In the genomic region with DNA sequence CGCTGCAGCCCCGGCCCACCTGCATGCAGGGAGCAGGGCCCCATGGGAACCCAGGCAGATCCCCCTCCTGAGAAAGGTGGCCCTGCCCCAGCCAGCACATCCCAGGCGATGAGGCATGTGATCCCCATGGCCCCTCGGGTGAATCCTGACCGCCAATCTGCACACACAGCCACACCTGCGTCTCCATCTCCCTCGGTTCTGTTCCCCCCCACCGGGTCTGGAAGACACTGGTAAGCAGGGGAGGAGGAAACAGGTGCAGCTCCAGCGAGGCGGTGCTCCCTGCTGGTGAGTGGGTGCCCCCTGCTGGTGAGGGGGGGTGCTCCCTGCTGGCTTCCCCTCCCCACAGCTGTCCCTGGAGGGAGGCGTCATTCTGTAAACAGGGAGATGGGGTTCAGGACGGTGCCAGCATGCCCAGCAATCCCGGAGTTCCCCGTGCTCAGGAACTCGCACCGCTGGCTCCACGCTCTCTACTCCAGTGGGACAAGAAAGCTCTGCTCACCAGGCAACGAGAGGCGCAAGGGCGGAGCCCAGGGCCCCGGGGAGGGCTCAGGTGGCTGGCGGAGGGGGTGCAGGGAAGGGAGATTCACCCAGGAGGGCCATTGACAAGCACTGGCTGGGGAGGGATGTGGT, we compare ENCODE assay signal across 9 cellular contexts. TPM values are rescaled to one million over a fixed set of nuclear protein-coding genes. Genes with fewer than 3 reads are reported as not detected.
DNase-seq lines count a peak whose midpoint lies in the region; ATAC-seq and TF ChIP-seq lines count a peak whose summit lies in the region.
"Had no signal": no experiment of that assay in that cellular context is flagged by ENCODE, and none has a peak within 500 bp of the region (broad histone marks: within the 10 kb centered on the region; RNA-seq: fewer than 3 reads in every experiment).

No MANE protein-coding gene starts in this region.

- peaks cover 6% of the 10 kb centered on the region for H3K4me1 Mint-ChIP-seq in activated T-helper 1 cell treated with anti-CD3 and anti-CD28 coated beads, Interleukin-12 subunit alpha, Interleukin-12 subunit beta, Interleukin-2, Interleukin-4 antibody, amounts not matched to agents 30 ng/mL and 10 ng/mL and 1 ng/mL, durations not matched to agents 14 hours and 24 hours and 36 hours (ENCODE audit: low read depth)

- H3K4me3 Mint-ChIP-seq in activated T-helper 1 cell treated with anti-CD3 and anti-CD28 coated beads, Interleukin-12 subunit alpha, Interleukin-12 subunit beta, Interleukin-2, Interleukin-4 antibody, amounts not matched to agents 30 ng/mL and 10 ng/mL and 1 ng/mL, durations not matched to agents 14 hours and 24 hours and 36 hours = no peak overlapping the region

- H3K4me1 ChIP-seq in Panc1 (ENCODE audit: control insufficient read depth, insufficient read depth, low read length) (peaks cover 66% of the 10 kb centered on the region), parathyroid adenoma (no peaks in the 10 kb centered on the region), upper lobe of left lung (peaks cover 12 to 23% (median 16%) of the 10 kb centered on the region in 4 donors)

- H3K27me3 ChIP-seq in Panc1 (ENCODE audit: control insufficient read depth, insufficient read depth, low read length) = no peaks in the 10 kb centered on the region
- H3K27me3 ChIP-seq in parathyroid adenoma (ENCODE audit: control insufficient read depth, insufficient read depth, low read length) = no peaks in the 10 kb centered on the region
- no peaks in the 10 kb centered on the region for H3K27me3 ChIP-seq in upper lobe of left lung

- TF ChIP-seq RAD21 in Ishikawa (IDR thresholded peaks at IDR 0.05; ENCODE audit: low read depth) = peak; percentile 87

- no peak overlapping the region for H2AFZ ChIP-seq in parathyroid adenoma

- no peaks in the 10 kb centered on the region for H3K79me2 ChIP-seq in parathyroid adenoma

- in situ Hi-C loops in ACHN (cut with HindIII; ENCODE audit: low pct_ligation_motif_present, low pct_unique_long_range_greater_than_20kb, low sequenced_read_pairs) = no loop called here
- in situ Hi-C loops in Panc1 (cut with HindIII; ENCODE audit: low pct_unique_long_range_greater_than_20kb, low sequenced_read_pairs) = no loop called here

- H3K36me3 ChIP-seq in Panc1 (ENCODE audit: control insufficient read depth, insufficient read depth, low read length) (no peaks in the 10 kb centered on the region), parathyroid adenoma (ENCODE audit: control insufficient read depth, insufficient read depth, low read length) (no peaks in the 10 kb centered on the region), upper lobe of left lung (no peaks in the 10 kb centered on the region)
- H3K36me3 ChIP-seq: neutrophil had no signal

- H3K4me3 ChIP-seq in Panc1 (ENCODE audit: low read depth in 2 of 2, low read length in 2 of 2) (peak overlapping the region in 1 of 2 experiments; percentile 15; a peak in 1 of 4 replicates), parathyroid adenoma (ENCODE audit: low read depth, low read length) (no peak overlapping the region), upper lobe of left lung (no peak overlapping the region)

- DNase-seq in ACHN (peak; percentile 58), Panc1 (ENCODE audit: low read depth, low spot score) (peak; percentile 51), foreskin melanocyte (peak; percentile 19), upper lobe of left lung (peak; percentile 82 to 87)
- peak; percentile 71 for DNase-seq in activated T-helper 1 cell treated with anti-CD3 and anti-CD28 coated beads, Interleukin-12 subunit alpha, Interleukin-12 subunit beta, Interleukin-2, Interleukin-4 antibody, amounts not matched to agents 30 ng/mL and 10 ng/mL and 1 ng/mL, durations not matched to agents 14 hours and 24 hours and 36 hours (ENCODE audit: low spot score)

- peak; percentile 38; the same call in 1 of the 2 replicates for TF ChIP-seq EP300 in Ishikawa (IDR thresholded peaks at IDR 0.05; ENCODE audit: borderline replicate concordance)
- no peak for TF ChIP-seq EP300 in upper lobe of left lung (IDR thresholded peaks at IDR 0.05)

- no peaks in the 10 kb centered on the region for H3K9me3 Mint-ChIP-seq in activated T-helper 1 cell treated with anti-CD3 and anti-CD28 coated beads, Interleukin-12 subunit alpha, Interleukin-12 subunit beta, Interleukin-2, Interleukin-4 antibody, amounts not matched to agents 30 ng/mL and 10 ng/mL and 1 ng/mL, durations not matched to agents 14 hours and 24 hours and 36 hours

- WGBS in upper lobe of left lung, 2 donors = 0 to 23% methylated on average over 6 to 21 of the region's 22 CpGs

- H3K27me3 Mint-ChIP-seq in activated T-helper 1 cell treated with anti-CD3 and anti-CD28 coated beads, Interleukin-12 subunit alpha, Interleukin-12 subunit beta, Interleukin-2, Interleukin-4 antibody, amounts not matched to agents 30 ng/mL and 10 ng/mL and 1 ng/mL, durations not matched to agents 14 hours and 24 hours and 36 hours (ENCODE audit: insufficient read depth) = peaks cover 7% of the 10 kb centered on the region

- ATAC-seq in GM19043 (IDR thresholded peaks at IDR 0.05; ENCODE audit: low read depth, unreplicated experiment) = peak; percentile 70
- ATAC-seq in Panc1 = peak; percentile 84
- peak; percentile 51 to 81 for ATAC-seq in upper lobe of left lung (ENCODE audit: low FRiP score in 2 of 2)

- no peak overlapping the region for H3K4me2 ChIP-seq in parathyroid adenoma (ENCODE audit: low read length)

- TF ChIP-seq POLR2A in upper lobe of left lung (IDR thresholded peaks at IDR 0.05) = no peak

- peak overlapping the region; percentile 84 for H3K27ac ChIP-seq in Panc1 (ENCODE audit: low read length)
- no peak overlapping the region for H3K27ac ChIP-seq in parathyroid adenoma
- no peak overlapping the region for H3K27ac ChIP-seq in upper lobe of left lung
- H3K27ac ChIP-seq: neutrophil had no signal

- intact Hi-C loops in Panc1 (cut with micrococcal nuclease; ENCODE audit: unreplicated experiment) = loop anchor here (5.0 kb wide), 1 partner anchor 38 kb away; no protein-coding TSS in a partner anchor
- intact Hi-C loops in activated T-helper 1 cell treated with anti-CD3 and anti-CD28 coated beads, Interleukin-12 subunit alpha, Interleukin-12 subunit beta, Interleukin-2, Interleukin-4 antibody, amounts not matched to agents 30 ng/mL and 10 ng/mL and 1 ng/mL, durations not matched to agents 14 hours and 24 hours and 36 hours (cut with micrococcal nuclease) = loop anchor here (1.0 kb wide), 2 partner anchors 35 to 217 kb away; no protein-coding TSS in a partner anchor

- peak; percentile 98 for TF ChIP-seq CTCF in Panc1 (IDR thresholded peaks at IDR 0.05)
- peak; percentile 90 for TF ChIP-seq CTCF in parathyroid adenoma (IDR thresholded peaks at IDR 0.05)
- peak; percentile 79 to 93 (median 86) for TF ChIP-seq CTCF in upper lobe of left lung (IDR thresholded peaks at IDR 0.05)

- no peaks in the 10 kb centered on the region for H3K36me3 Mint-ChIP-seq in activated T-helper 1 cell treated with anti-CD3 and anti-CD28 coated beads, Interleukin-12 subunit alpha, Interleukin-12 subunit beta, Interleukin-2, Interleukin-4 antibody, amounts not matched to agents 30 ng/mL and 10 ng/mL and 1 ng/mL, durations not matched to agents 14 hours and 24 hours and 36 hours (ENCODE audit: low read depth)

- H3K9me3 ChIP-seq in Panc1 (ENCODE audit: control insufficient read depth, insufficient read depth, low read depth, low read length) (no peaks in the 10 kb centered on the region), parathyroid adenoma (ENCODE audit: control insufficient read depth, low read length) (no peaks in the 10 kb centered on the region), upper lobe of left lung (no peaks in the 10 kb centered on the region)
- H3K9me3 ChIP-seq: neutrophil had no signal

- peak overlapping the region; percentile 53 for H3K27ac Mint-ChIP-seq in activated T-helper 1 cell treated with anti-CD3 and anti-CD28 coated beads, Interleukin-12 subunit alpha, Interleukin-12 subunit beta, Interleukin-2, Interleukin-4 antibody, amounts not matched to agents 30 ng/mL and 10 ng/mL and 1 ng/mL, durations not matched to agents 14 hours and 24 hours and 36 hours

- BruUV-seq in Panc1 (replicated peaks; lab: Mats Ljungman, UMichigan) = no TSS peak

- POLR2A ChIA-PET in Panc1 (lab: Charles Lee) = interaction anchor here (0.5 kb wide), 1 partner anchor 35 kb away, joined by 3 read pairs; no protein-coding TSS in a partner anchor

- CTCF ChIA-PET in Panc1 (lab: Charles Lee) = interaction anchor here (1.2 kb wide), 1 partner anchor 24 kb away, joined by 4 read pairs; no protein-coding TSS in a partner anchor

- H3K9ac ChIP-seq in parathyroid adenoma = no peak overlapping the region

TF ChIP-seq in Ishikawa, 13 proteins besides CTCF, POLR2A, EP300 and RAD21:
- TF ChIP-seq NFIC (IDR thresholded peaks at IDR 0.05) (no peak), TCF12 (IDR thresholded peaks at IDR 0.05; ENCODE audit: low read depth) (peak; percentile 88)

RNA-seq across cellular contexts. Expression of gene SLC12A7, which starts 28.4 kb away (rescaled TPM):
- total RNA-seq in Panc1 (2021; ENCODE audit: unreplicated experiment) (297 TPM), upper lobe of left lung (100 to 1,000 TPM in 1 of 6 donors, 10 to 100 TPM in 5; 31.3 to 138 (median 48.5) TPM)
- 468 TPM for polyA plus RNA-seq in Panc1 (2012; ENCODE audit: insufficient read length)
- 24.4 and 26.6 TPM in 2 replicates for total RNA-seq in activated T-helper 1 cell treated with anti-CD3 and anti-CD28 coated beads, Interleukin-12 subunit alpha, Interleukin-12 subunit beta, Interleukin-2, Interleukin-4 antibody, amounts not matched to agents 30 ng/mL and 10 ng/mL and 1 ng/mL, durations not matched to agents 14 hours and 24 hours and 36 hours

Comparison
In these comparisons a context has a peak if more than half of its experiments do, and no peak if none do; other contexts are left out.
1. DNase-seq: peak in every context shown above with its lines; median percentile 84 in upper lobe of left lung; 71 in activated T-helper 1 cell treated with anti-CD3 and anti-CD28 coated beads, Interleukin-12 subunit alpha, Interleukin-12 subunit beta, Interleukin-2, Interleukin-4 antibody, amounts not matched to agents 30 ng/mL and 10 ng/mL and 1 ng/mL, durations not matched to agents 14 hours and 24 hours and 36 hours; 58 in ACHN; 51 in Panc1; 19 in foreskin melanocyte.